In the genomic region with DNA sequence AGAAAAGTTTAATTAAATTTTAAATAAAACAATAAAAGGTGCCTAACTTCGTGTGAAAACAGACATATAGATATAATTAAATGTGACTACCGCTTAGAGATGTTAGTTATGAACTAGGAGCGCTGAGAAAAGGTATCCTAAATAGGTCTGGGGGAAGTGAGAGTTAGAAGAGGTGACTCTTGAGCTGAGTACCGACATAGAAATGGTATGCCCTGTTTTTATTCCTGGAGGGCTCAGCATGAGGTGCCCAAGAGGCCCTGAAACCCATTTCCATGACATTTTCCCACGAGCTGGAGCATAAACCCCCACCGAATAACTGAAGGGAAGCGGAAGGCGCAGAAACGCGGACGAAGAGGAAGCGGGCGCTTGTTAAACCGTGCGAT, we compare ENCODE assay signal across 8 cellular contexts. TPM values are rescaled to one million over a fixed set of nuclear protein-coding genes. Genes with fewer than 3 reads are reported as not detected.
DNase-seq lines count a peak whose midpoint lies in the region; ATAC-seq and TF ChIP-seq lines count a peak whose summit lies in the region.

No MANE protein-coding gene starts in this region.

- no peaks in the 10 kb centered on the region for H3K9me3 ChIP-seq in PC-3 (ENCODE audit: low read length)

- H3K4me3 ChIP-seq in PC-3 (ENCODE audit: low read length) (peak overlapping the region; percentile 87), epithelial cell of proximal tubule (ENCODE audit: low read depth, low read length) (peak overlapping the region; percentile 69), rectal smooth muscle tissue (ENCODE audit: low read length) (peak overlapping the region; percentile 77)

- H3K27me3 ChIP-seq in PC-3 (ENCODE audit: low read length) (no peaks in the 10 kb centered on the region), rectal smooth muscle tissue (ENCODE audit: control insufficient read depth, insufficient read depth, low read length) (no peaks in the 10 kb centered on the region)

- H3K27ac ChIP-seq in PC-3 (ENCODE audit: low read length), result peak overlapping the region; percentile 72
- peak overlapping the region; percentile 79 for H3K27ac ChIP-seq in rectal smooth muscle tissue (ENCODE audit: low read depth, low read length)

- H3K9ac ChIP-seq in PC-3 (ENCODE audit: low read length), result peak overlapping the region; percentile 75
- peak overlapping the region; percentile 43 for H3K9ac ChIP-seq in rectal smooth muscle tissue (ENCODE audit: low read length)

- no peaks in the 10 kb centered on the region for H4K20me1 ChIP-seq in PC-3 (ENCODE audit: low read length)

- H3K79me2 ChIP-seq in PC-3 (ENCODE audit: low read length), result peaks cover 40% of the 10 kb centered on the region

- H3K4me1 ChIP-seq in PC-3 (ENCODE audit: insufficient read depth, low read length), result peaks cover 16% of the 10 kb centered on the region
- H3K4me1 ChIP-seq in rectal smooth muscle tissue (ENCODE audit: control insufficient read depth, insufficient read depth, low read length), result peaks cover 9% of the 10 kb centered on the region

- H3K4me2 ChIP-seq in PC-3 (ENCODE audit: low read length), result peak overlapping the region; percentile 83

- no peak for TF ChIP-seq POLR2A in GM18505 (IDR thresholded peaks at IDR 0.05; ENCODE audit: borderline replicate concordance, extremely low read depth, insufficient read depth, insufficient read length)

- CTCF ChIA-PET in PC-3 (lab: Charles Lee), result no interaction called here

- H3F3A ChIP-seq in PC-3 (ENCODE audit: low read length, unreplicated experiment), result no peaks in the 10 kb centered on the region

- POLR2A ChIA-PET in PC-3 (lab: Charles Lee; ENCODE audit: unreplicated experiment), result no interaction called here

- DNase-seq in PC-3 (no peak), epithelial cell of proximal tubule (ENCODE audit: low read depth) (no peak), NCI-H2227 treated with DMSO at 0.1 percent for 48 hours (lab: John Stamatoyannopoulos, UW) (no peak), NCI-H2171 (lab: John Stamatoyannopoulos, UW) (no peak), cerebellar nuclear complex (lab: John Stamatoyannopoulos, UW) (no peak)

- no peaks in the 10 kb centered on the region for H3K36me3 ChIP-seq in PC-3 (ENCODE audit: low read depth, low read length)
- no peaks in the 10 kb centered on the region for H3K36me3 ChIP-seq in rectal smooth muscle tissue (ENCODE audit: control insufficient read depth, insufficient read depth, low read length)

- intact Hi-C loops in PC-3 (cut with micrococcal nuclease), result loop anchor here (5.0 kb wide), 1 partner anchor 45 kb away; no protein-coding TSS in a partner anchor

- H2AFZ ChIP-seq in PC-3 (ENCODE audit: low read length), result peak overlapping the region; percentile 96

- no peak for TF ChIP-seq CTCF in PC-3 (conservative IDR thresholded peaks at IDR 0.05; ENCODE audit: low read depth, low read length)
- TF ChIP-seq CTCF in epithelial cell of proximal tubule (conservative IDR thresholded peaks at IDR 0.05; ENCODE audit: low read depth, low read length), result no peak

- BruUV-seq in PC-3 (replicated peaks; lab: Mats Ljungman, UMichigan), result TSS peak; percentile 91

- no peaks in the 10 kb centered on the region for H3K9me2 ChIP-seq in PC-3 (replicated peaks; ENCODE audit: low read length)

- peak; percentile 5 for ATAC-seq in GM18505 (IDR thresholded peaks at IDR 0.05; ENCODE audit: unreplicated experiment)
- no peak for ATAC-seq in PC-3
- ATAC-seq in GM21447 (IDR thresholded peaks at IDR 0.05; ENCODE audit: unreplicated experiment), result no peak

RNA-seq across cellular contexts. Expression of a gene that starts 0.4 kb away (rescaled TPM):
- 32.7 and 37.4 TPM in 2 replicates for total RNA-seq in PC-3 (2014; rRNA removed)
- 51.8 and 79.4 TPM in 2 replicates for total RNA-seq in epithelial cell of proximal tubule
